ENCODE assay signal across 13 cellular contexts in the genomic region with DNA sequence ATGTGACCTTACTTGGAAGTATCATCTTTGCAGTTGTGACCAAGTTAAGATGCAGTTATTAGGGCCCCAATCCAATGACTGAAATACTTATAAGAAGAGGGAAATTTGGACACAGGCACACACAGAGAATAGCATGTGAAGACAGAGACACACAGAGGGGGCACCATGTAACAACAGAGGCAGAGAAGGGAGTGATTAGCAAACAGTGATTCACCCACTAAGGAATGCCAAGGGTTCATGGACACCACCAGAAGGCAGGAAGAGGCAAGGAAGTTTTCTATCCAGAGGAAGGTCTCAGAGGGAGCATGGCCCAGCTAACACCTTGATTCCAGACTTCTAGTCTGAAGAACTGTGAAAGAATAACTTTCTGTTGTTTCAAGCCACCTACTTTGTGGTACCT. TPM values are rescaled to one million over a fixed set of nuclear protein-coding genes. Genes with fewer than 3 reads are reported as not detected.
DNase-seq lines count a peak whose midpoint lies in the region; FAIRE-seq and TF ChIP-seq lines count a peak whose summit lies in the region.
"Had no signal": no experiment of that assay in that cellular context is flagged by ENCODE, and none has a peak within 500 bp of the region (broad histone marks: within the 10 kb centered on the region; RNA-seq: fewer than 3 reads in every experiment).

No MANE protein-coding gene starts in this region.

- no peak for TF ChIP-seq POLR2A in GM12892 (IDR thresholded peaks at IDR 0.05; ENCODE audit: low read depth, low read length)

- CTCF ChIA-PET in PC-9 (lab: Charles Lee), result interaction anchor here (1.5 kb wide), 1 partner anchor 64 kb away, joined by 5 read pairs; no protein-coding TSS in a partner anchor

- no peaks in the 10 kb centered on the region for H4K20me1 ChIP-seq in PC-9 (ENCODE audit: insufficient read depth)

- no peak for TF ChIP-seq CTCF in PC-9 (conservative IDR thresholded peaks at IDR 0.05)
- peak; percentile 61 for TF ChIP-seq CTCF in epithelial cell of proximal tubule (conservative IDR thresholded peaks at IDR 0.05; ENCODE audit: low read depth, low read length)

- peak overlapping the region; percentile 70 for H2AFZ ChIP-seq in PC-9

- no TSS peak for BruUV-seq in PC-9 (replicated peaks; lab: Mats Ljungman, UMichigan)

- H3K79me2 ChIP-seq in PC-9 (ENCODE audit: low read depth), result no peaks in the 10 kb centered on the region

- H3K27me3 ChIP-seq in PC-9 (ENCODE audit: insufficient read depth, low read depth) (no peaks in the 10 kb centered on the region), SJCRH30 (no peaks in the 10 kb centered on the region)
- H3K27me3 ChIP-seq: right atrium auricular region, upper lobe of right lung had no signal

- peak overlapping the region; percentile 58 for H3K4me2 ChIP-seq in PC-9

- H3K27ac ChIP-seq in PC-9 (peak overlapping the region; percentile 60), SJCRH30 (no peak overlapping the region)
- H3K27ac ChIP-seq: right atrium auricular region, upper lobe of right lung had no signal

- DNase-seq in GM12892 (ENCODE audit: insufficient read length), result no peak
- DNase-seq in PC-9, result peak; percentile 43 to 70
- DNase-seq in epithelial cell of proximal tubule (ENCODE audit: low read depth), result peak; percentile 56
- peak; percentile 15 for DNase-seq in pulmonary artery endothelial cell (ENCODE audit: low read depth, low spot score)
- no peak for DNase-seq in SJCRH30
- no peak for DNase-seq in NCI-H187 treated with DMSO at 0.1 percent for 48 hours (lab: John Stamatoyannopoulos, UW)
- DNase-seq in NCI-H2196 (lab: John Stamatoyannopoulos, UW; ENCODE audit: unreplicated experiment), result no peak
- no peak for DNase-seq in GOT3 (lab: John Stamatoyannopoulos, UW)
- DNase-seq: NCI-H1092, T-helper 2 cell, upper lobe of right lung had no signal

- FAIRE-seq in GM12892 (lab: Jason Lieb, UNC), result peak; percentile 56

- POLR2A ChIA-PET in PC-9 (lab: Charles Lee; ENCODE audit: unreplicated experiment), result no interaction called here

- H3K9me3 ChIP-seq in PC-9 (ENCODE audit: insufficient read depth, low read depth), result no peaks in the 10 kb centered on the region
- no peaks in the 10 kb centered on the region for H3K9me3 ChIP-seq in SJCRH30 (replicated peaks)
- H3K9me3 ChIP-seq: right atrium auricular region, upper lobe of right lung had no signal

- peaks cover 12% of the 10 kb centered on the region; the same call in 1 of the 2 replicates for H3F3A ChIP-seq in PC-9 (ENCODE audit: insufficient read depth, low read depth)

- peaks cover 23% of the 10 kb centered on the region for H3K4me1 ChIP-seq in PC-9 (replicated peaks; ENCODE audit: insufficient read depth)
- H3K4me1 ChIP-seq in SJCRH30, result 0 out of 2 replicates have a peak, but pooled peaks cover 11% of the 10 kb centered on the region
- H3K4me1 ChIP-seq: right atrium auricular region, upper lobe of right lung had no signal

- intact Hi-C loops in PC-9 (cut with micrococcal nuclease; ENCODE audit: unreplicated experiment), result loop anchor here (2.0 kb wide), 2 partner anchors 21 to 63 kb away; no protein-coding TSS in a partner anchor

- no peak overlapping the region; the same call in 1 of the 2 replicates for H3K4me3 ChIP-seq in PC-9
- no peak overlapping the region for H3K4me3 ChIP-seq in epithelial cell of proximal tubule (ENCODE audit: low read depth, low read length)
- H3K4me3 ChIP-seq in SJCRH30, result no peak overlapping the region
- H3K4me3 ChIP-seq: right atrium auricular region, upper lobe of right lung had no signal

- H3K36me3 ChIP-seq in PC-9 (ENCODE audit: low read depth) (no peaks in the 10 kb centered on the region), SJCRH30 (no peaks in the 10 kb centered on the region)
- H3K36me3 ChIP-seq: right atrium auricular region, upper lobe of right lung had no signal

- no peaks in the 10 kb centered on the region; the same call in 1 of the 2 replicates for H3K9me2 ChIP-seq in PC-9 (ENCODE audit: insufficient read depth)

RNA-seq across cellular contexts. Expression of a gene that starts 25.0 kb away (rescaled TPM):
- polyA plus RNA-seq in GM12892 (2012; ENCODE audit: missing spikeins), result 19.2 TPM
- total RNA-seq in PC-9 (2021) (1.2 and 3.3 TPM in 2 replicates), epithelial cell of proximal tubule (0.36 TPM in 1 of 2 replicates, not detected in the other), pulmonary artery endothelial cell (not detected in 2 replicates)
- total RNA-seq in SJCRH30 (2014; rRNA removed; shearing (Covaris generic)), result 0.20 and 0.42 TPM in 2 replicates
- total RNA-seq: fibroblast of lung had no signal

RNA-seq across cellular contexts. Expression of a gene that starts 42.4 kb away (rescaled TPM):
- polyA plus RNA-seq in GM12892 (2012; ENCODE audit: missing spikeins), result 8.5 TPM
- 34.7 and 35.9 TPM in 2 replicates for total RNA-seq in PC-9 (2021)
- 15.0 and 18.7 TPM in 2 replicates for total RNA-seq in epithelial cell of proximal tubule
- total RNA-seq in pulmonary artery endothelial cell, result 9.8 and 13.4 TPM in 2 replicates
- total RNA-seq in SJCRH30 (2014; rRNA removed; shearing (Covaris generic)), result 14.8 and 19.7 TPM in 2 replicates

Comparison
In these comparisons a context has a peak if more than half of its experiments do, and no peak if none do; other contexts are left out.
1. DNase-seq: peak in PC-9 (2 of 2), epithelial cell of proximal tubule (single experiment) and pulmonary artery endothelial cell (single experiment); none in GM12892 (single experiment), SJCRH30 (0 of 2), NCI-H187 treated with DMSO at 0.1 percent for 48 hours (single experiment), NCI-H2196 (single experiment) and GOT3 (single experiment).